Comparison of ENCODE assay signal across 7 cellular contexts in genomic region chr6:43669050-43669921, GRCh38. TPM values are rescaled to one million over a fixed set of nuclear protein-coding genes. Genes with fewer than 3 reads are reported as not detected.
DNase-seq lines count a peak whose midpoint lies in the region; ATAC-seq lines count a peak whose summit lies in the region.

No MANE protein-coding gene starts in this region.

- peak; percentile 71 for DNase-seq in M059J (ENCODE audit: low read depth)
- peak; percentile 48 for DNase-seq in astrocyte of the hippocampus (ENCODE audit: low read depth, low spot score)
- peak; percentile 37 for DNase-seq in kidney tubule cell (ENCODE audit: low spot score)
- peak; percentile 35 for DNase-seq in superior temporal gyrus (ENCODE audit: extremely low spot score)
- DNase-seq in stimulated activated CD4-positive, alpha-beta T cell treated with anti-CD3 and anti-CD28 coated beads, Interleukin-2, amount 100 ng/mL, for 48 hours = no peak
- DNase-seq in NCI-H2171 (lab: John Stamatoyannopoulos, UW) = no peak

- no peak for ATAC-seq in GM19467 (IDR thresholded peaks at IDR 0.05; ENCODE audit: unreplicated experiment)

RNA-seq across cellular contexts. Expression of gene MRPS18A, which starts 18.3 kb away (rescaled TPM):
- 63.0 and 71.2 TPM in 2 replicates for total RNA-seq in M059J (2014; rRNA removed; shearing (Covaris generic))

RNA-seq across cellular contexts. Expression of gene RSPH9, which starts 24.4 kb away (rescaled TPM):
- 0.05 and 0.69 TPM in 2 replicates for total RNA-seq in M059J (2014; rRNA removed; shearing (Covaris generic))

RNA-seq across cellular contexts. Expression of gene MAD2L1BP, which starts 33.6 kb away (rescaled TPM):
- total RNA-seq in M059J (2014; rRNA removed; shearing (Covaris generic)) = 75.7 and 116 TPM in 2 replicates

RNA-seq across cellular contexts. Expression of gene GTPBP2, which starts 40.2 kb away (rescaled TPM):
- 51.6 and 81.1 TPM in 2 replicates for total RNA-seq in M059J (2014; rRNA removed; shearing (Covaris generic))

Comparison
In these comparisons a context has a peak if more than half of its experiments do, and no peak if none do; other contexts are left out.
1. DNase-seq: peak in M059J (single experiment), astrocyte of the hippocampus (single experiment), kidney tubule cell (single experiment) and superior temporal gyrus (single experiment); none in stimulated activated CD4-positive, alpha-beta T cell treated with anti-CD3 and anti-CD28 coated beads, Interleukin-2, amount 100 ng/mL, for 48 hours (0 of 2) and NCI-H2171 (single experiment).